In the genomic region with DNA sequence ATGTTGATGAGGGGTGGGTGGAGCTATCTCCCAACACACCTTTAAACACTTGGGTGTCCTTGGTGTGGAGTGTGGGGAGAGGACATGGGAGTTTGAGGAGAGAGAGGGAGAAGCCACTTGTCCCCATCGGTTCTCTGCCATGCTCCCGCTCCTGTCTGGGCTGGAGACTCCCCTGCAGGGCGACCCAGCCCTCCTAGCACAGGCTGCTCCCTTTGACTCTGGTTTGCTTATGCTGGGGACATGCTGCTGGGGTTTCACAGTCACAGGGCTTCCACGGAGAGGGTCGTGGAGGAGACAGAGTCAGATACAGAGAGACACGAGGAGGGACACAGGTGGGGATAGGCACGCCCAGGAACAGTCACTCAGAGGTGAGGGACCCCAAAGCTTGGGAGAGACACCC, we compare ENCODE assay signal across 1 cellular context.
TF ChIP-seq lines count a peak whose summit lies in the region.

No MANE protein-coding gene starts in this region.

TF ChIP-seq in IMR-90, 13 proteins besides CTCF, POLR2A, EP300 and RAD21:
- TF ChIP-seq BHLHE40 (IDR thresholded peaks at IDR 0.05; ENCODE audit: low read depth, low read length) (no peak), SMC3 (IDR thresholded peaks at IDR 0.05; ENCODE audit: low read depth, low read length) (no peak), FOS (IDR thresholded peaks at IDR 0.05; ENCODE audit: low read depth, low read length) (no peak), MAFK (IDR thresholded peaks at IDR 0.05; ENCODE audit: low read depth, low read length) (no peak), CHD1 (IDR thresholded peaks at IDR 0.05; ENCODE audit: low read depth, low read length) (no peak), RFX5 (IDR thresholded peaks at IDR 0.05; ENCODE audit: low read depth, low read length) (no peak), CEBPB (IDR thresholded peaks at IDR 0.05; ENCODE audit: low read depth, low read length) (no peak), NFE2L2 (IDR thresholded peaks at IDR 0.05; ENCODE audit: low read depth, low read length) (no peak), MAZ (IDR thresholded peaks at IDR 0.05; ENCODE audit: borderline replicate concordance, low read depth, low read length) (no peak), MXI1 (IDR thresholded peaks at IDR 0.05; ENCODE audit: borderline replicate concordance, low read depth, low read length) (no peak)
- TF ChIP-seq, protein P1, sequence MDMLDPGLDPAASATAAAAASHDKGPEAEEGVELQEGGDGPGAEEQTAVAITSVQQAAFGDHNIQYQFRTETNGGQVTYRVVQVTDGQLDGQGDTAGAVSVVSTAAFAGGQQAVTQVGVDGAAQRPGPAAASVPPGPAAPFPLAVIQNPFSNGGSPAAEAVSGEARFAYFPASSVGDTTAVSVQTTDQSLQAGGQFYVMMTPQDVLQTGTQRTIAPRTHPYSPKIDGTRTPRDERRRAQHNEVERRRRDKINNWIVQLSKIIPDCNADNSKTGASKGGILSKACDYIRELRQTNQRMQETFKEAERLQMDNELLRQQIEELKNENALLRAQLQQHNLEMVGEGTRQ (IDR thresholded peaks at IDR 0.05; ENCODE audit: low read depth, low read length), result no peak
- TF ChIP-seq, protein P2, sequence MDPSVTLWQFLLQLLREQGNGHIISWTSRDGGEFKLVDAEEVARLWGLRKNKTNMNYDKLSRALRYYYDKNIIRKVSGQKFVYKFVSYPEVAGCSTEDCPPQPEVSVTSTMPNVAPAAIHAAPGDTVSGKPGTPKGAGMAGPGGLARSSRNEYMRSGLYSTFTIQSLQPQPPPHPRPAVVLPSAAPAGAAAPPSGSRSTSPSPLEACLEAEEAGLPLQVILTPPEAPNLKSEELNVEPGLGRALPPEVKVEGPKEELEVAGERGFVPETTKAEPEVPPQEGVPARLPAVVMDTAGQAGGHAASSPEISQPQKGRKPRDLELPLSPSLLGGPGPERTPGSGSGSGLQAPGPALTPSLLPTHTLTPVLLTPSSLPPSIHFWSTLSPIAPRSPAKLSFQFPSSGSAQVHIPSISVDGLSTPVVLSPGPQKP (IDR thresholded peaks at IDR 0.05; ENCODE audit: borderline replicate concordance, low read depth, low read length), result no peak
